In genomic region chr1:228109962-228110488, GRCh38 we compare ENCODE assay signal across 6 cellular contexts. TPM values are rescaled to one million over a fixed set of nuclear protein-coding genes. Genes with fewer than 3 reads are reported as not detected.
DNase-seq lines count a peak whose midpoint lies in the region; ATAC-seq and TF ChIP-seq lines count a peak whose summit lies in the region.

No MANE protein-coding gene starts in this region.

- peak overlapping the region; percentile 97 for H3K4me2 ChIP-seq in osteoblast (ENCODE audit: insufficient read depth, low read length)

- H3K4me1 ChIP-seq in osteoblast (ENCODE audit: insufficient read depth, low read length), result peaks cover 16% of the 10 kb centered on the region

- DNase-seq in activated T-cell treated with anti-CD3 and anti-CD28 coated beads, Interleukin-2, amount 50 U/mL, for 4 hours, result no peak
- no peak for DNase-seq in activated T-cell treated with anti-CD3 and anti-CD28 coated beads, Interleukin-2, amount 50 U/mL, for 1 hour
- DNase-seq in cerebellar cortex (ENCODE audit: low spot score), result peak; percentile 46
- DNase-seq in osteoblast (ENCODE audit: insufficient read length, low spot score, missing footprints), result peak; percentile 73
- no peak for DNase-seq in NCI-H2107 (lab: John Stamatoyannopoulos, UW)

- peaks cover 31% of the 10 kb centered on the region for H3K79me2 ChIP-seq in osteoblast (ENCODE audit: insufficient read depth, low read length)

- H3K27me3 Mint-ChIP-seq in activated T-cell treated with anti-CD3 and anti-CD28 coated beads, Interleukin-2, amount 50 U/mL, for 4 hours (ENCODE audit: low read depth), result no peaks in the 10 kb centered on the region

- H3K9me3 Mint-ChIP-seq in activated T-cell treated with anti-CD3 and anti-CD28 coated beads, Interleukin-2, amount 50 U/mL, for 4 hours, result no peaks in the 10 kb centered on the region

- no peak for TF ChIP-seq CTCF in osteoblast (IDR thresholded peaks at IDR 0.05; ENCODE audit: extremely low read depth, low read depth, low read length)

- peaks cover 19% of the 10 kb centered on the region for H3K4me1 Mint-ChIP-seq in activated T-cell treated with anti-CD3 and anti-CD28 coated beads, Interleukin-2, amount 50 U/mL, for 4 hours (ENCODE audit: low read depth)

- H3K36me3 ChIP-seq in osteoblast (ENCODE audit: insufficient read depth, low read length), result peaks cover 14% of the 10 kb centered on the region

- peak overlapping the region; percentile 94 for H3K27ac ChIP-seq in osteoblast (ENCODE audit: low read depth, low read length)

- H3K36me3 Mint-ChIP-seq in activated T-cell treated with anti-CD3 and anti-CD28 coated beads, Interleukin-2, amount 50 U/mL, for 4 hours (ENCODE audit: insufficient read depth), result peaks cover 6% of the 10 kb centered on the region

- H3K4me3 ChIP-seq in osteoblast (ENCODE audit: insufficient read depth, low read length), result peak overlapping the region; percentile 100

- no peaks in the 10 kb centered on the region for H4K20me1 ChIP-seq in osteoblast (ENCODE audit: insufficient read depth, low read length)

- H3K27me3 ChIP-seq in osteoblast (ENCODE audit: insufficient read depth, low read length), result no peaks in the 10 kb centered on the region

- peak overlapping the region; percentile 92 for H3K4me3 Mint-ChIP-seq in activated T-cell treated with anti-CD3 and anti-CD28 coated beads, Interleukin-2, amount 50 U/mL, for 4 hours

- no peak for ATAC-seq in activated T-cell treated with anti-CD3 and anti-CD28 coated beads, Interleukin-2, amount 50 U/mL, for 4 hours
- ATAC-seq in GM18858 (IDR thresholded peaks at IDR 0.05; ENCODE audit: unreplicated experiment), result no peak

- no peaks in the 10 kb centered on the region for H3K9me3 ChIP-seq in osteoblast (ENCODE audit: low read depth, low read length)

- peak overlapping the region; percentile 95 for H2AFZ ChIP-seq in osteoblast (ENCODE audit: low read length)

RNA-seq across cellular contexts. Expression of gene MRPL55, which starts 0.9 kb away (rescaled TPM):
- 10 to 100 TPM; 82.3 to 93.0 (median 89.5) TPM for total RNA-seq in activated T-cell treated with anti-CD3 and anti-CD28 coated beads, Interleukin-2, amount 50 U/mL, for 4 hours
- 34.5 and 51.4 TPM in 2 replicates for total RNA-seq in osteoblast

RNA-seq across cellular contexts. Expression of gene C1orf35, which starts 6.9 kb away (rescaled TPM):
- total RNA-seq in activated T-cell treated with anti-CD3 and anti-CD28 coated beads, Interleukin-2, amount 50 U/mL, for 4 hours, result 10 to 100 TPM; 41.0 to 41.9 (median 41.7) TPM
- total RNA-seq in osteoblast, result 5.3 and 5.4 TPM in 2 replicates

RNA-seq across cellular contexts. Expression of gene ARF1, which starts 27.5 kb away (rescaled TPM):
- 100 to 1,000 TPM; 404 to 411 (median 408) TPM for total RNA-seq in activated T-cell treated with anti-CD3 and anti-CD28 coated beads, Interleukin-2, amount 50 U/mL, for 4 hours
- total RNA-seq in osteoblast, result 231 and 248 TPM in 2 replicates

RNA-seq across cellular contexts. Expression of gene GUK1, which starts 30.1 kb away (rescaled TPM):
- 100 to 1,000 TPM; 219 to 248 (median 242) TPM for total RNA-seq in activated T-cell treated with anti-CD3 and anti-CD28 coated beads, Interleukin-2, amount 50 U/mL, for 4 hours
- 253 and 278 TPM in 2 replicates for total RNA-seq in osteoblast

RNA-seq across cellular contexts. Expression of gene GJC2, which starts 39.7 kb away (rescaled TPM):
- under 1 TPM; 0.49 to 0.79 (median 0.53) TPM for total RNA-seq in activated T-cell treated with anti-CD3 and anti-CD28 coated beads, Interleukin-2, amount 50 U/mL, for 4 hours
- total RNA-seq in osteoblast, result 0.88 and 1.4 TPM in 2 replicates

Comparison
In these comparisons a context has a peak if more than half of its experiments do, and no peak if none do; other contexts are left out.
1. DNase-seq: peak in cerebellar cortex (single experiment) and osteoblast (single experiment); none in activated T-cell treated with anti-CD3 and anti-CD28 coated beads, Interleukin-2, amount 50 U/mL, for 4 hours (single experiment), activated T-cell treated with anti-CD3 and anti-CD28 coated beads, Interleukin-2, amount 50 U/mL, for 1 hour (single experiment) and NCI-H2107 (single experiment).